Comparison of ENCODE assay signal across 8 cellular contexts in genomic region chr7:13991791-13992620, GRCh38. TPM values are rescaled to one million over a fixed set of nuclear protein-coding genes. Genes with fewer than 3 reads are reported as not detected.
DNase-seq lines count a peak whose midpoint lies in the region; ATAC-seq and TF ChIP-seq lines count a peak whose summit lies in the region.

No MANE protein-coding gene starts in this region.

- no peak for TF ChIP-seq RAD21 in liver (IDR thresholded peaks at IDR 0.05)

- ATAC-seq in heart right ventricle (no peak), Right ventricle myocardium superior (ENCODE audit: poor library complexity) (no peak)

- TF ChIP-seq CTCF in heart right ventricle (IDR thresholded peaks at IDR 0.05) (no peak), cardiac fibroblast (IDR thresholded peaks at IDR 0.05; ENCODE audit: low read depth, low read length) (no peak), liver (IDR thresholded peaks at IDR 0.05; ENCODE audit: low read depth, low read length, missing input control) (no peak), uterus (IDR thresholded peaks at IDR 0.05) (no peak)

- no peaks in the 10 kb centered on the region for H3K27me3 ChIP-seq in heart right ventricle
- no peaks in the 10 kb centered on the region for H3K27me3 ChIP-seq in liver (ENCODE audit: control insufficient read depth in 4 of 4, insufficient read depth in 4 of 4, low read length in 3 of 4)
- H3K27me3 ChIP-seq in uterus = no peaks in the 10 kb centered on the region

- H3K9me3 ChIP-seq in heart right ventricle (no peaks in the 10 kb centered on the region), liver (ENCODE audit: control insufficient read depth in 4 of 4, low read length in 3 of 4) (no peaks in the 10 kb centered on the region), uterus (no peaks in the 10 kb centered on the region)

- TF ChIP-seq POLR2A in uterus (IDR thresholded peaks at IDR 0.05) = no peak

- H3K9ac ChIP-seq in liver (ENCODE audit: low read depth in 1 of 2, low read length in 2 of 2) = peak overlapping the region; percentile 20 to 38

- H3K27ac ChIP-seq in heart right ventricle (peak overlapping the region; percentile 26 to 98 (median 93)), liver (ENCODE audit: low read depth in 1 of 2, low read length in 2 of 2) (peak overlapping the region; percentile 82 to 92), uterus (peak overlapping the region; percentile 86 to 93)

- H3K4me1 ChIP-seq in heart right ventricle (peaks cover 0 to 22% (median 6%) of the 10 kb centered on the region in 9 donors), liver (ENCODE audit: control insufficient read depth in 4 of 4, insufficient read depth in 4 of 4, low read length in 3 of 4) (peaks cover 0 to 18% (median 17%) of the 10 kb centered on the region in 4 donors), uterus (no peaks in the 10 kb centered on the region)

- WGBS in heart right ventricle, 2 donors = 49 to 50% methylated on average over 12 of the region's 12 CpGs
- WGBS in liver = 75% methylated on average over 12 of the region's 12 CpGs

- peak overlapping the region in 9 of 10 donors; percentile 51 to 87 (median 71) for H3K4me3 ChIP-seq in heart right ventricle
- peak overlapping the region; percentile 42 to 84 for H3K4me3 ChIP-seq in cardiac fibroblast (replicated peaks in 1 of 2; ENCODE audit: low read depth in 2 of 2, low read length in 2 of 2)
- peak overlapping the region in 2 of 3 donors; percentile 0 to 74 for H3K4me3 ChIP-seq in liver (ENCODE audit: low read depth in 1 of 3, low read length in 3 of 3)
- H3K4me3 ChIP-seq in uterus = peak overlapping the region; percentile 57 to 70

- no peak for DNase-seq in heart right ventricle
- DNase-seq in Right ventricle myocardium superior = no peak
- peak in 1 of 2 donors; percentile 42 for DNase-seq in cardiac fibroblast (ENCODE audit: low read depth in 2 of 2)
- DNase-seq in uterus = no peak
- no peak for DNase-seq in CD1c-positive myeloid dendritic cell (ENCODE audit: extremely low spot score)
- DNase-seq in T1000 (lab: John Stamatoyannopoulos, UW) = no peak
- DNase-seq in DMS79 (lab: John Stamatoyannopoulos, UW) = no peak

- intact Hi-C loops in heart right ventricle (cut with DNase I) (loop anchor here in 5 of 10 donors (1.0 to 10.0 kb wide), 6 partner anchors 205 to 467 kb away; no protein-coding TSS in a partner anchor), Right ventricle myocardium superior (cut with DNase I) (loop anchor here (10.0 kb wide), 1 partner anchor 463 kb away; no protein-coding TSS in a partner anchor), uterus (cut with DNase I; ENCODE audit: low total_unique reads) (no loop called here)

- H3K36me3 ChIP-seq in heart right ventricle (no peaks in the 10 kb centered on the region), liver (ENCODE audit: control insufficient read depth in 4 of 4, insufficient read depth in 3 of 4, low read depth in 1 of 4, low read length in 3 of 4) (no peaks in the 10 kb centered on the region), uterus (no peaks in the 10 kb centered on the region)

TF ChIP-seq in liver, 16 proteins besides CTCF, POLR2A, EP300 and RAD21:
- TF ChIP-seq RXRA (IDR thresholded peaks at IDR 0.05) (no peak), EGR1 (IDR thresholded peaks at IDR 0.05; ENCODE audit: low read depth in 2 of 2) (no peak), MAX (IDR thresholded peaks at IDR 0.05) (no peak), HNF4G (IDR thresholded peaks at IDR 0.05) (no peak), NR2F2 (IDR thresholded peaks at IDR 0.05) (no peak)

RNA-seq across cellular contexts. Expression of gene ETV1, which starts 2.5 kb away (rescaled TPM):
- 100 to 1,000 TPM in 2 of 10 donors, 10 to 100 TPM in 8; 27.5 to 118 (median 60.7) TPM for total RNA-seq in heart right ventricle
- 10 to 100 TPM in 1 of 2 donors, 1 to 10 TPM in 1; 9.5 to 18.4 TPM for polyA plus RNA-seq in heart right ventricle
- total RNA-seq in Right ventricle myocardium superior = 25.7 TPM
- 1 to 10 TPM; 3.4 to 3.8 TPM for total RNA-seq in liver
- polyA plus RNA-seq in liver = 1 to 10 TPM; 1.2 to 4.3 TPM
- total RNA-seq in uterus = 10 to 100 TPM in 1 of 4 donors, 1 to 10 TPM in 3; 1.5 to 35.3 (median 5.2) TPM
